In genomic region chr16:1237990-1238389, GRCh38 we compare ENCODE assay signal across 19 cellular contexts. TPM values are rescaled to one million over a fixed set of nuclear protein-coding genes. Genes with fewer than 3 reads are reported as not detected.
DNase-seq lines count a peak whose midpoint lies in the region; ATAC-seq, FAIRE-seq and TF ChIP-seq lines count a peak whose summit lies in the region.
"Had no signal": no experiment of that assay in that cellular context is flagged by ENCODE, and none has a peak within 500 bp of the region (broad histone marks: within the 10 kb centered on the region; RNA-seq: fewer than 3 reads in every experiment).

No MANE protein-coding gene starts in this region.

- no peaks in the 10 kb centered on the region for H3K4me1 ChIP-seq in RWPE2 (ENCODE audit: insufficient read depth, poor library complexity, severe bottlenecking)

- no peaks in the 10 kb centered on the region for H3K9me3 Mint-ChIP-seq in immature natural killer cell
- H3K9me3 Mint-ChIP-seq: CD8-positive, alpha-beta T cell had no signal

- H3K27ac Mint-ChIP-seq in immature natural killer cell = peak overlapping the region in 4 of 6 donors; percentile 9 to 40 (median 22)
- H3K27ac Mint-ChIP-seq: CD8-positive, alpha-beta T cell had no signal

- H3K27ac ChIP-seq in RWPE2 (ENCODE audit: poor library complexity, severe bottlenecking) = no peak overlapping the region
- H3K27ac ChIP-seq: BLaER1 treated with 17β-estradiol and CSF1 and Interleukin-3, amounts not matched to agents 10 nM and 100 nM; PC-9; RWPE1 had no signal

- no peak overlapping the region for H3K4me3 ChIP-seq in RWPE2 (ENCODE audit: severe bottlenecking)
- H3K4me3 ChIP-seq: BLaER1 treated with 17β-estradiol and CSF1 and Interleukin-3, amounts not matched to agents 10 nM and 100 nM; PC-9 had no signal

- H3K4me1 Mint-ChIP-seq in immature natural killer cell = peaks cover 0 to 3% of the 10 kb centered on the region in 2 donors

- H3K27me3 Mint-ChIP-seq in immature natural killer cell (ENCODE audit: low read depth in 3 of 3) = no peaks in the 10 kb centered on the region

- no peaks in the 10 kb centered on the region for H3K9me3 ChIP-seq in RWPE2 (ENCODE audit: severe bottlenecking)
- H3K9me3 ChIP-seq: BLaER1 treated with 17β-estradiol and CSF1 and Interleukin-3, amounts not matched to agents 10 nM and 100 nM had no signal

- FAIRE-seq in urothelium cell line (lab: Jason Lieb, UNC) = peak; percentile 96

- H3K36me3 ChIP-seq in RWPE2 (ENCODE audit: low read depth) = no peaks in the 10 kb centered on the region
- H3K36me3 ChIP-seq: BLaER1 treated with 17β-estradiol and CSF1 and Interleukin-3, amounts not matched to agents 10 nM and 100 nM had no signal

- peak; percentile 19 for DNase-seq in left ventricle myocardium superior
- DNase-seq in cardiac septum (ENCODE audit: low spot score) = no peak
- DNase-seq in RWPE2 (ENCODE audit: low spot score) = peak; percentile 11
- no peak for DNase-seq in immature natural killer cell
- no peak for DNase-seq in urothelium cell line (ENCODE audit: low spot score)
- DNase-seq in epidermal melanocyte (ENCODE audit: insufficient read length, low spot score) = no peak
- DNase-seq: NCI-H1048, NCI-H1436, NCI-H2029, NCI-H345, NCI-H524 treated with DMSO at 0.1 percent for 48 hours, PC-9 had no signal

- no peak for ATAC-seq in left ventricle myocardium superior
- ATAC-seq in RWPE2 (ENCODE audit: low read depth) = no peak
- no peak for ATAC-seq in GM21360 (IDR thresholded peaks at IDR 0.05; ENCODE audit: unreplicated experiment)
- ATAC-seq: CD8-positive, alpha-beta T cell had no signal

- H3K4me3 Mint-ChIP-seq in immature natural killer cell = peak overlapping the region in 1 of 5 donors; percentile 44
- H3K4me3 Mint-ChIP-seq: CD8-positive, alpha-beta T cell had no signal

- no peaks in the 10 kb centered on the region for H3K36me3 Mint-ChIP-seq in immature natural killer cell
- H3K36me3 Mint-ChIP-seq: CD8-positive, alpha-beta T cell had no signal

- TF ChIP-seq CTCF in RWPE2 (IDR thresholded peaks at IDR 0.05; ENCODE audit: poor library complexity, severe bottlenecking) = no peak

- H3K27me3 ChIP-seq in RWPE2 (ENCODE audit: insufficient read depth, poor library complexity, severe bottlenecking) = no peaks in the 10 kb centered on the region
- H3K27me3 ChIP-seq: BLaER1 treated with 17β-estradiol and CSF1 and Interleukin-3, amounts not matched to agents 10 nM and 100 nM had no signal

- intact Hi-C loops in left ventricle myocardium superior (cut with micrococcal nuclease) (no loop called here), cardiac septum (cut with DNase I) (no loop called here)

RNA-seq across cellular contexts. Expression of gene TPSAB1, which starts 2.5 kb away (rescaled TPM):
- total RNA-seq in left ventricle myocardium superior (4.3 TPM), cardiac septum (4.1 TPM)
- polyA plus RNA-seq in immature natural killer cell = not detected
- total RNA-seq: CD8-positive, alpha-beta T cell; H4; MCF 10A; PC-9; SK-MEL-5 had no signal

RNA-seq across cellular contexts. Expression of gene TPSB2, which starts 8.0 kb away (rescaled TPM):
- total RNA-seq in left ventricle myocardium superior = 7.3 TPM
- total RNA-seq in cardiac septum = 5.5 TPM
- not detected for polyA plus RNA-seq in immature natural killer cell
- total RNA-seq: CD8-positive, alpha-beta T cell; MCF 10A; PC-9; SK-MEL-5 had no signal

RNA-seq across cellular contexts. Expression of gene TPSG1, which starts 12.9 kb away (rescaled TPM):
- not detected for total RNA-seq in left ventricle myocardium superior
- total RNA-seq in cardiac septum = not detected
- polyA plus RNA-seq in immature natural killer cell = not detected
- total RNA-seq: CD8-positive, alpha-beta T cell; MCF 10A; PC-9; SK-MEL-5 had no signal

RNA-seq across cellular contexts. Expression of gene TPSD1, which starts 17.9 kb away (rescaled TPM):
- total RNA-seq in left ventricle myocardium superior = 0.50 TPM
- total RNA-seq in cardiac septum = not detected
- polyA plus RNA-seq in immature natural killer cell = not detected
- total RNA-seq: CD8-positive, alpha-beta T cell; H4; MCF 10A; PC-9; SK-MEL-5 had no signal

Comparison
In these comparisons a context has a peak if more than half of its experiments do, and no peak if none do; other contexts are left out.
1. DNase-seq: peak in left ventricle myocardium superior (single experiment) and RWPE2 (single experiment); none in cardiac septum (single experiment), immature natural killer cell (0 of 3), urothelium cell line (single experiment) and epidermal melanocyte (single experiment).